ENCODE assay signal across 19 cellular contexts in genomic region chr1:61910035-61910434, GRCh38.
"Had no signal": no experiment of that assay in that cellular context is flagged by ENCODE, and none has a peak within 500 bp of the region (broad histone marks: within the 10 kb centered on the region; RNA-seq: fewer than 3 reads in every experiment).

No MANE protein-coding gene starts in this region.

- FAIRE-seq: HTR-8/SVneo, RCC 7860 had no signal

- DNase-seq: KBM-7, MV-4-11, NCI-H1048, NCI-H1105, NCI-H1417, NCI-H1436 treated with DMSO at 0.1 percent for 48 hours, NCI-H1694, NCI-H187 treated with DMSO at 0.1 percent for 48 hours, NCI-H2029 treated with DMSO at 0.1 percent for 48 hours, NCI-H2107, NCI-H2171 treated with DMSO at 0.1 percent for 48 hours, NCI-H510A, NCI-H524 treated with DMSO at 0.1 percent for 48 hours, NCI-H82, Right ventricle myocardium superior, RPMI8226, SIG-M5 had no signal
